In the genomic region with DNA sequence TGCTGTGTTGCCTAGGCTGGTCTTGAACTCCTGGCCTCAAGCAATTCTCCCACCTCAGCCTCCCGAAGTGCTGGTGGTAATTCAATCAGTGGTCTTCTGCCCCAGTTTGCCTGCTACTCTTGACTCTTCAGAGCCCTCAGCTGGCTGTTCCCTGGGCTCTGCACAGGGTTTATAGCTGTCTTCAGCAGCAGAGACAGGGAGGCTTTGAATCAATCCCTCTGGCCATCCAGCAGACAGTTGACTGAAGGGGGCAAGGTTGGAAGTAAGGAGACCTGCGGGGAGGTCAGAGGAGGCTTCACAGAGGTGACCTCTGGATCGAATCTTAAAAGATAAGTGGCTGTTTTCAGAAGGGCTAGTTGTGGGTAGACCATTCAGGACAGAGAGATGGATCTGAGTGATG, we compare ENCODE assay signal across 18 cellular contexts. TPM values are rescaled to one million over a fixed set of nuclear protein-coding genes. Genes with fewer than 3 reads are reported as not detected.
DNase-seq lines count a peak whose midpoint lies in the region; ATAC-seq lines count a peak whose summit lies in the region.
"Had no signal": no experiment of that assay in that cellular context is flagged by ENCODE, and none has a peak within 500 bp of the region (broad histone marks: within the 10 kb centered on the region; RNA-seq: fewer than 3 reads in every experiment).

No MANE protein-coding gene starts in this region.

- DNase-seq in activated naive CD4-positive, alpha-beta T cell treated with anti-CD3 and anti-CD28 coated beads, Interleukin-2, amount 50 U/mL, for 72 hours (ENCODE audit: low spot score in 2 of 2): no peak
- DNase-seq in activated naive CD4-positive, alpha-beta T cell treated with anti-CD3 and anti-CD28 coated beads, Interleukin-2, amount 50 U/mL, for 16 hours: no peak
- DNase-seq in activated CD4-positive, alpha-beta T cell treated with anti-CD3 and anti-CD28 coated beads, Interleukin-2, amount 50 U/mL, for 48 hours: peak; percentile 31 to 40
- no peak for DNase-seq in activated naive CD8-positive, alpha-beta T cell treated with anti-CD3 and anti-CD28 coated beads, Interleukin-2, amount 10 ng/mL, durations not matched to agents 7 days and 5 days
- DNase-seq in stimulated activated naive CD8-positive, alpha-beta T cell treated with anti-CD3 and anti-CD28 coated beads, Interleukin-15, Interleukin-2, amounts not matched to agents 100 U/mL and 50 U/mL, for 24 hours: peak; percentile 34
- DNase-seq in NCI-H1930 (lab: John Stamatoyannopoulos, UW) (no peak), HuH-7.5 (ENCODE audit: low spot score) (no peak)
- DNase-seq: adrenal gland; brain microvascular endothelial cell; DMS53; effector memory CD8-positive, alpha-beta T cell; GDM1; islet precursor cell; NCI-H2171; NCI-H524 had no signal

- H3K36me3 Mint-ChIP-seq in activated naive CD4-positive, alpha-beta T cell treated with anti-CD3 and anti-CD28 coated beads, Interleukin-2, amount 50 U/mL, for 72 hours: peaks cover 0 to 10% of the 10 kb centered on the region in 2 donors
- peaks cover 4% of the 10 kb centered on the region for H3K36me3 Mint-ChIP-seq in activated naive CD8-positive, alpha-beta T cell treated with anti-CD3 and anti-CD28 coated beads, Interleukin-2, amount 10 ng/mL, durations not matched to agents 7 days and 5 days
- H3K36me3 Mint-ChIP-seq: neural progenitor cell had no signal

- no peaks in the 10 kb centered on the region for H3K27me3 Mint-ChIP-seq in activated naive CD8-positive, alpha-beta T cell treated with anti-CD3 and anti-CD28 coated beads, Interleukin-2, amount 10 ng/mL, durations not matched to agents 7 days and 5 days
- H3K27me3 Mint-ChIP-seq: CD8-positive, alpha-beta memory T cell; effector memory CD8-positive, alpha-beta T cell; progenitor cell of endocrine pancreas had no signal

- H3K4me3 Mint-ChIP-seq in activated naive CD8-positive, alpha-beta T cell treated with anti-CD3 and anti-CD28 coated beads, Interleukin-2, amount 10 ng/mL, durations not matched to agents 7 days and 5 days: peak overlapping the region; percentile 35
- H3K4me3 Mint-ChIP-seq: neural progenitor cell had no signal

- ATAC-seq in activated naive CD4-positive, alpha-beta T cell treated with anti-CD3 and anti-CD28 coated beads, Interleukin-2, amount 50 U/mL, for 72 hours: no peak
- ATAC-seq in activated naive CD8-positive, alpha-beta T cell treated with anti-CD3 and anti-CD28 coated beads, Interleukin-2, amount 10 ng/mL, durations not matched to agents 7 days and 5 days (ENCODE audit: low read depth): no peak
- ATAC-seq in stimulated activated naive CD8-positive, alpha-beta T cell treated with anti-CD3 and anti-CD28 coated beads, Interleukin-15, Interleukin-2, amounts not matched to agents 100 U/mL and 50 U/mL, for 24 hours: no peak
- ATAC-seq: effector memory CD8-positive, alpha-beta T cell had no signal

- POLR2A ChIA-PET in activated naive CD8-positive, alpha-beta T cell treated with anti-CD3 and anti-CD28 coated beads, Interleukin-2, amount 10 ng/mL, durations not matched to agents 7 days and 5 days (lab: Charles Lee): interaction anchor here (1.2 kb wide), 1 partner anchor 14 kb away, joined by 3 read pairs; no protein-coding TSS in a partner anchor

- H3K9me3 Mint-ChIP-seq in activated naive CD4-positive, alpha-beta T cell treated with anti-CD3 and anti-CD28 coated beads, Interleukin-2, amount 50 U/mL, for 72 hours: peaks cover 3% of the 10 kb centered on the region in 2 donors
- peaks cover 7% of the 10 kb centered on the region for H3K9me3 Mint-ChIP-seq in activated naive CD8-positive, alpha-beta T cell treated with anti-CD3 and anti-CD28 coated beads, Interleukin-2, amount 10 ng/mL, durations not matched to agents 7 days and 5 days
- H3K9me3 Mint-ChIP-seq: CD8-positive, alpha-beta memory T cell; effector memory CD8-positive, alpha-beta T cell; neural progenitor cell had no signal

- H3K4me1 Mint-ChIP-seq in activated naive CD8-positive, alpha-beta T cell treated with anti-CD3 and anti-CD28 coated beads, Interleukin-2, amount 10 ng/mL, durations not matched to agents 7 days and 5 days: peaks cover 29% of the 10 kb centered on the region

- H3K27ac Mint-ChIP-seq in activated naive CD4-positive, alpha-beta T cell treated with anti-CD3 and anti-CD28 coated beads, Interleukin-2, amount 50 U/mL, for 72 hours: peak overlapping the region; percentile 89 to 96
- H3K27ac Mint-ChIP-seq in activated naive CD8-positive, alpha-beta T cell treated with anti-CD3 and anti-CD28 coated beads, Interleukin-2, amount 10 ng/mL, durations not matched to agents 7 days and 5 days: peak overlapping the region; percentile 82
- H3K27ac Mint-ChIP-seq: progenitor cell of endocrine pancreas had no signal

RNA-seq across cellular contexts. Expression of gene KIF3B, which starts 26.0 kb away (rescaled TPM):
- 10 to 100 TPM; 21.9 to 37.8 TPM for total RNA-seq in activated naive CD4-positive, alpha-beta T cell treated with anti-CD3 and anti-CD28 coated beads, Interleukin-2, amount 50 U/mL, for 72 hours
- total RNA-seq in activated naive CD8-positive, alpha-beta T cell treated with anti-CD3 and anti-CD28 coated beads, Interleukin-2, amount 10 ng/mL, durations not matched to agents 7 days and 5 days: 10 to 100 TPM; 14.3 to 14.4 TPM

RNA-seq across cellular contexts. Expression of gene POFUT1, which starts 43.8 kb away (rescaled TPM):
- total RNA-seq in activated naive CD4-positive, alpha-beta T cell treated with anti-CD3 and anti-CD28 coated beads, Interleukin-2, amount 50 U/mL, for 72 hours: 10 to 100 TPM; 18.7 to 39.7 TPM
- total RNA-seq in activated naive CD8-positive, alpha-beta T cell treated with anti-CD3 and anti-CD28 coated beads, Interleukin-2, amount 10 ng/mL, durations not matched to agents 7 days and 5 days: 10 to 100 TPM; 23.9 to 24.2 TPM

RNA-seq across cellular contexts. Expression of gene PLAGL2, which starts 43.9 kb away (rescaled TPM):
- 10 to 100 TPM; 51.3 to 65.2 TPM for total RNA-seq in activated naive CD4-positive, alpha-beta T cell treated with anti-CD3 and anti-CD28 coated beads, Interleukin-2, amount 50 U/mL, for 72 hours
- 10 to 100 TPM; 20.4 to 20.8 TPM for total RNA-seq in activated naive CD8-positive, alpha-beta T cell treated with anti-CD3 and anti-CD28 coated beads, Interleukin-2, amount 10 ng/mL, durations not matched to agents 7 days and 5 days

Comparison
In these comparisons a context has a peak if more than half of its experiments do, and no peak if none do; other contexts are left out.
1. DNase-seq: peak in activated CD4-positive, alpha-beta T cell treated with anti-CD3 and anti-CD28 coated beads, Interleukin-2, amount 50 U/mL, for 48 hours (2 of 2) and stimulated activated naive CD8-positive, alpha-beta T cell treated with anti-CD3 and anti-CD28 coated beads, Interleukin-15, Interleukin-2, amounts not matched to agents 100 U/mL and 50 U/mL, for 24 hours (single experiment); none in activated naive CD4-positive, alpha-beta T cell treated with anti-CD3 and anti-CD28 coated beads, Interleukin-2, amount 50 U/mL, for 72 hours (0 of 2), activated naive CD4-positive, alpha-beta T cell treated with anti-CD3 and anti-CD28 coated beads, Interleukin-2, amount 50 U/mL, for 16 hours (single experiment), activated naive CD8-positive, alpha-beta T cell treated with anti-CD3 and anti-CD28 coated beads, Interleukin-2, amount 10 ng/mL, durations not matched to agents 7 days and 5 days (single experiment), NCI-H1930 (0 of 2) and HuH-7.5 (single experiment).